In the genomic region with DNA sequence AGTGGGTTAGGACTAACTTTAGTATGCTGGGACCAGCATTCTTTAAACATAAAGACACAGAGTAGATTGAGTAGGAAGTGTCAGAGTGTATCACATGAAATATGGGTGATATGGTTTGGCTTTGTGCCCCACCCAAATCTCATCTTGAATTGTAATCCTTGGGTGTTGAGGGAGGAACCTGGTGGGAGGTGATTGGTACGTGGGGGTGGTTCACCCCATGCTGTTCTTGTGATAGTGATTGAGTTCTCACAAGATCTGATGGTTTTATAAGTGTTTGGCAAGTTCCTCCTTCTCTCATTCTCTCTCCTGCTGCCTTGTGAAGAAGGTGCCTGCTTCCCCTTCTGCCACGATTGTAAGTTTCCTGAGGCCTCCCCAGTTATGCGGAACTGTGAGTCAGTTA, we compare ENCODE assay signal across 3 cellular contexts. TPM values are rescaled to one million over a fixed set of nuclear protein-coding genes. Genes with fewer than 3 reads are reported as not detected.
"Had no signal": no experiment of that assay in that cellular context is flagged by ENCODE, and none has a peak within 500 bp of the region (broad histone marks: within the 10 kb centered on the region; RNA-seq: fewer than 3 reads in every experiment).

No MANE protein-coding gene starts in this region.

RNA-seq across cellular contexts. Expression of a gene that starts 5.1 kb away (rescaled TPM):
- total RNA-seq: dermis microvascular lymphatic vessel endothelial cell, lung microvascular endothelial cell, myocyte had no signal
